In genomic region chr19:343941-344624, GRCh38 we compare ENCODE assay signal across 8 cellular contexts. TPM values are rescaled to one million over a fixed set of nuclear protein-coding genes. Genes with fewer than 3 reads are reported as not detected.
DNase-seq lines count a peak whose midpoint lies in the region; ATAC-seq, FAIRE-seq and TF ChIP-seq lines count a peak whose summit lies in the region.

No MANE protein-coding gene starts in this region.

- H3K9me2 ChIP-seq in PC-3 (replicated peaks; ENCODE audit: low read length), result no peaks in the 10 kb centered on the region

- peak overlapping the region; percentile 75 for H3K4me3 ChIP-seq in PC-3 (ENCODE audit: low read length)
- peak overlapping the region; percentile 60 for H3K4me3 ChIP-seq in astrocyte of the spinal cord (ENCODE audit: low read depth, low read length)
- peak overlapping the region; percentile 52 to 67 for H3K4me3 ChIP-seq in kidney (ENCODE audit: low read length in 2 of 2)

- no peaks in the 10 kb centered on the region for H3K9me3 ChIP-seq in PC-3 (ENCODE audit: low read length)
- no peaks in the 10 kb centered on the region for H3K9me3 ChIP-seq in kidney (ENCODE audit: control insufficient read depth in 1 of 2, low read length in 2 of 2)

- H3K36me3 Mint-ChIP-seq in HFFc6 (ENCODE audit: low read depth), result peaks cover 24% of the 10 kb centered on the region

- peak overlapping the region; percentile 89 for H3K27ac Mint-ChIP-seq in HFFc6

- FAIRE-seq in kidney (lab: Jason Lieb, UNC), result no peak

- H3K27me3 ChIP-seq in PC-3 (ENCODE audit: low read length), result no peaks in the 10 kb centered on the region

- DNase-seq in NCI-H1092 treated with DMSO at 0.1 percent for 48 hours (lab: John Stamatoyannopoulos, UW), result peak; percentile 52
- no peak for DNase-seq in NCI-H1092 (lab: John Stamatoyannopoulos, UW)
- no peak for DNase-seq in HFFc6
- DNase-seq in PC-3, result no peak
- DNase-seq in astrocyte of the spinal cord (ENCODE audit: low read depth, low spot score), result peak; percentile 23
- no peak for DNase-seq in kidney
- peak; percentile 39 for DNase-seq in stimulated activated CD4-positive, alpha-beta T cell treated with anti-CD3 and anti-CD28 coated beads, Interleukin-2, amount 100 ng/mL, for 4 hours (ENCODE audit: low read depth)
- DNase-seq in ureter (ENCODE audit: low spot score), result no peak

- H3K27ac ChIP-seq in PC-3 (ENCODE audit: low read length) (peak overlapping the region; percentile 74), kidney (ENCODE audit: low read depth in 2 of 2, low read length in 2 of 2) (no peak overlapping the region)

- peaks cover 21% of the 10 kb centered on the region; the same call in 1 of the 2 replicates for H4K20me1 ChIP-seq in PC-3 (ENCODE audit: low read length)

- H3K36me3 ChIP-seq in PC-3 (ENCODE audit: low read depth, low read length) (no peaks in the 10 kb centered on the region), kidney (ENCODE audit: control insufficient read depth in 1 of 2, insufficient read depth in 2 of 2, low read length in 2 of 2) (peaks cover 0 to 2% of the 10 kb centered on the region in 2 donors)

- TF ChIP-seq CTCF in HFFc6 (IDR thresholded peaks at IDR 0.05) (no peak), PC-3 (conservative IDR thresholded peaks at IDR 0.05; ENCODE audit: low read depth, low read length) (no peak), astrocyte of the spinal cord (IDR thresholded peaks at IDR 0.05; ENCODE audit: low read depth, low read length) (no peak), kidney (IDR thresholded peaks at IDR 0.05; ENCODE audit: borderline replicate concordance, extremely low read depth, insufficient read depth) (no peak)

- intact Hi-C loops in PC-3 (cut with micrococcal nuclease) (no loop called here), kidney (cut with DNase I) (no loop called here)

- no peaks in the 10 kb centered on the region for H3K9me3 Mint-ChIP-seq in HFFc6

- no peaks in the 10 kb centered on the region for H3F3A ChIP-seq in PC-3 (ENCODE audit: low read length, unreplicated experiment)

- H2AFZ ChIP-seq in PC-3 (ENCODE audit: low read length), result 0 out of 2 replicates have a peak overlapping the region, but pooled peaks have one; percentile 7

- H3K9ac ChIP-seq in PC-3 (ENCODE audit: low read length) (peak overlapping the region; percentile 79), kidney (ENCODE audit: low read length in 2 of 2) (peak overlapping the region; percentile 4 to 63)

- H3K4me1 ChIP-seq in PC-3 (ENCODE audit: insufficient read depth, low read length), result peaks cover 25% of the 10 kb centered on the region
- H3K4me1 ChIP-seq in kidney (ENCODE audit: control insufficient read depth in 1 of 2, insufficient read depth in 1 of 2, low read depth in 1 of 2, low read length in 2 of 2), result peaks cover 13 to 29% of the 10 kb centered on the region in 2 donors

- CTCF ChIA-PET in PC-3 (lab: Charles Lee), result no interaction called here

- H3K79me2 ChIP-seq in PC-3 (ENCODE audit: low read length), result peaks cover 42% of the 10 kb centered on the region

- H3K27me3 Mint-ChIP-seq in HFFc6 (ENCODE audit: insufficient read depth), result peaks cover under 1% of the 10 kb centered on the region

- no TSS peak for BruUV-seq in PC-3 (replicated peaks; lab: Mats Ljungman, UMichigan)

- in situ Hi-C loops in astrocyte of the spinal cord (cut with HindIII; ENCODE audit: low sequenced_read_pairs), result no loop called here

- peak overlapping the region; percentile 97 for H3K4me2 ChIP-seq in PC-3 (ENCODE audit: low read length)

- peak overlapping the region; percentile 93 for H3K4me3 Mint-ChIP-seq in HFFc6

- peaks cover 52% of the 10 kb centered on the region for H3K4me1 Mint-ChIP-seq in HFFc6 (ENCODE audit: low read depth)

- peak; percentile 23 for ATAC-seq in PC-3

- POLR2A ChIA-PET in PC-3 (lab: Charles Lee; ENCODE audit: unreplicated experiment), result no interaction called here

RNA-seq across cellular contexts. Expression of gene MIER2, which starts 0.5 kb away (rescaled TPM):
- 10 to 100 TPM; 31.7 to 42.2 (median 33.4) TPM for total RNA-seq in HFFc6 (2021; fragmentation: NEBNext Ultra II Directional; extraction: Animal tissue kit (Norgen Biotek cat#: 25700))
- not detected in 2 replicates for total RNA-seq in PC-3 (2014; rRNA removed)
- total RNA-seq in kidney, result 23.4 TPM
- polyA plus RNA-seq in kidney (ENCODE audit: insufficient read depth, low read depth, low replicate concordance), result 18.4 TPM
- 37.9 TPM for total RNA-seq in ureter

RNA-seq across cellular contexts. Expression of gene PLPP2, which starts 52.9 kb away (rescaled TPM):
- total RNA-seq in HFFc6 (2021; fragmentation: NEBNext Ultra II Directional; extraction: Animal tissue kit (Norgen Biotek cat#: 25700)), result 10 to 100 TPM in 2 of 6 experiments, 1 to 10 TPM in 4; 3.5 to 15.0 (median 4.2) TPM
- total RNA-seq in PC-3 (2014; rRNA removed), result not detected in 2 replicates
- total RNA-seq in kidney, result 28.7 TPM
- 5.8 TPM for polyA plus RNA-seq in kidney (ENCODE audit: insufficient read depth, low read depth, low replicate concordance)
- total RNA-seq in ureter, result 64.5 TPM

Comparison
In these comparisons a context has a peak if more than half of its experiments do, and no peak if none do; other contexts are left out.
1. DNase-seq: peak in NCI-H1092 treated with DMSO at 0.1 percent for 48 hours (single experiment), astrocyte of the spinal cord (single experiment) and stimulated activated CD4-positive, alpha-beta T cell treated with anti-CD3 and anti-CD28 coated beads, Interleukin-2, amount 100 ng/mL, for 4 hours (single experiment); none in NCI-H1092 (single experiment), HFFc6 (single experiment), PC-3 (single experiment), kidney (single experiment) and ureter (single experiment).
2. RNA of gene MIER2, which starts 0.5 kb away (total RNA-seq): 37.9 TPM in ureter (single experiment), 31.7 to 42.2 TPM in HFFc6 and 23.4 TPM in kidney (single experiment); not detected in PC-3; every median in the first group is over 10 times any median in the second.
3. Peak in every context shown above with its lines, with median percentiles within 50 percentile points of each other: H3K4me3 ChIP-seq.